In the genomic region with DNA sequence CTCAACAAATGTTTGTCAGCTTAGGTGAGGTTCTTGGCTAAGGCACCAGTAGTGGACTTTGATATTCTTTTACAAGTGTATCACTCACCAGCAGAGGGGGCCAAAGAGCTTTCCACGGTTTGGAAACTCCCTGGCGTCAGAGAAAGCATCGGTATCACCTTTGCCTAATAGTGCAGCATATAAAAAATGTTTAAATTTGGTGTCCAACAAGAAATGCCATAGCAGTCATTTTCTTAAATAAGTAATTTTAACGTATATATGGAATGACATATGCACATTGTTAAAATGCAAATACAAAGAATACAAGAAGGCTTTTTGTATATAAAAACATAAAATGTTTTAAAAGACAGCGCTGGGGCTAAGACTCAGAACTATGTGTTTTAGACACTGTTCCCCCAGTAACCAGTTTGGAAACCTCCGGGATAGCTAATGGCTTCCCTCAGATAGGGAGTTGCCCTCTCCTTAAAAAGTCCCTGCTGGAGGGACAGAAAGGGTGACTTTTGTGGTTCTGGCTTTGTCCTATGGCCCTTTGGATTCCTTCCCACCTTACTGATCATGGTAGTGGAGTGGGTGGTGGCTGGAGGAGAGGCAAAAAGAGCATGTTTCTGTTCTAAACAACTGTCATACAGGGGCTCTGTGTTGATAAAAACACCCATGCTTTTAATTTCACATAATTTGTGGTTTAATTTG, we compare ENCODE assay signal across 8 cellular contexts.
DNase-seq lines count a peak whose midpoint lies in the region; ATAC-seq and TF ChIP-seq lines count a peak whose summit lies in the region.

No MANE protein-coding gene starts in this region.

- peak; percentile 85 for TF ChIP-seq CTCF in chondrocyte (IDR thresholded peaks at IDR 0.05)
- TF ChIP-seq CTCF in left lung (IDR thresholded peaks at IDR 0.05): peak; percentile 61 to 74

- H3K9me3 ChIP-seq in left lung: no peaks in the 10 kb centered on the region

- H3K27ac ChIP-seq in left lung: peak overlapping the region in 1 of 2 donors; percentile 40

- H3K36me3 ChIP-seq in left lung: no peaks in the 10 kb centered on the region

- no peaks in the 10 kb centered on the region for H3K36me3 Mint-ChIP-seq in chondrocyte (ENCODE audit: low read depth)

- H3K4me3 Mint-ChIP-seq in chondrocyte (ENCODE audit: unreplicated experiment): no peak overlapping the region

- intact Hi-C loops in left lung (cut with DNase I): loop anchor here in 1 of 2 donors (5.0 kb wide), 1 partner anchor 1164 kb away; the partner anchor contains the start of gene PLK2

- H3K9me3 Mint-ChIP-seq in chondrocyte (ENCODE audit: low read depth): no peaks in the 10 kb centered on the region

- H3K4me3 ChIP-seq in left lung: no peak overlapping the region

- peaks cover 21% of the 10 kb centered on the region for H3K4me1 Mint-ChIP-seq in chondrocyte (ENCODE audit: low read depth)

- peak; percentile 36 to 80 for DNase-seq in NCI-H524 (lab: John Stamatoyannopoulos, UW)
- no peak for DNase-seq in NCI-H524 treated with DMSO at 0.1 percent for 48 hours (lab: John Stamatoyannopoulos, UW)
- peak; percentile 75 to 81 for DNase-seq in NCI-H446 (lab: John Stamatoyannopoulos, UW)
- peak; percentile 68 for DNase-seq in activated CD4-positive, alpha-beta T cell treated with anti-CD3 and anti-CD28 coated beads for 1 hour
- no peak for DNase-seq in chondrocyte (ENCODE audit: low spot score)
- peak in 1 of 2 donors; percentile 78 for DNase-seq in left lung
- DNase-seq in stimulated activated CD4-positive, alpha-beta T cell treated with anti-CD3 and anti-CD28 coated beads, Interleukin-4, amount 100 ng/mL, for 1 hour: peak; percentile 78

- peak; percentile 69 for ATAC-seq in HG03097 (IDR thresholded peaks at IDR 0.05; ENCODE audit: low FRiP score, unreplicated experiment)
- peak; percentile 97 for ATAC-seq in left lung

- H3K27ac Mint-ChIP-seq in chondrocyte (ENCODE audit: unreplicated experiment): peak overlapping the region; percentile 88

- H3K4me1 ChIP-seq in left lung: peaks cover 0 to 12% of the 10 kb centered on the region in 2 donors

- no peaks in the 10 kb centered on the region for H3K27me3 Mint-ChIP-seq in chondrocyte (ENCODE audit: low read depth)

- H3K27me3 ChIP-seq in left lung: no peaks in the 10 kb centered on the region

Comparison
In these comparisons a context has a peak if more than half of its experiments do, and no peak if none do; other contexts are left out.
1. DNase-seq: peak in NCI-H524 (2 of 2), NCI-H446 (2 of 2), activated CD4-positive, alpha-beta T cell treated with anti-CD3 and anti-CD28 coated beads for 1 hour (single experiment) and stimulated activated CD4-positive, alpha-beta T cell treated with anti-CD3 and anti-CD28 coated beads, Interleukin-4, amount 100 ng/mL, for 1 hour (single experiment); none in NCI-H524 treated with DMSO at 0.1 percent for 48 hours (single experiment) and chondrocyte (single experiment).